15 cellular contexts compared by ENCODE assay signal in genomic region chr10:7354330-7355047, GRCh38. TPM values are rescaled to one million over a fixed set of nuclear protein-coding genes. Genes with fewer than 3 reads are reported as not detected.
DNase-seq lines count a peak whose midpoint lies in the region; ATAC-seq, FAIRE-seq and TF ChIP-seq lines count a peak whose summit lies in the region.
"Had no signal": no experiment of that assay in that cellular context is flagged by ENCODE, and none has a peak within 500 bp of the region (broad histone marks: within the 10 kb centered on the region; RNA-seq: fewer than 3 reads in every experiment).

No MANE protein-coding gene starts in this region.

- H3K36me3 ChIP-seq in left ventricle myocardium inferior: peaks cover 16% of the 10 kb centered on the region
- H3K36me3 ChIP-seq: right lobe of liver, tibial artery had no signal

- peaks cover 5% of the 10 kb centered on the region for H3K4me1 Mint-ChIP-seq in progenitor cell of endocrine pancreas (ENCODE audit: low read depth)

- FAIRE-seq in urothelium cell line (lab: Jason Lieb, UNC): no peak

- TF ChIP-seq CTCF in left ventricle myocardium inferior (IDR thresholded peaks at IDR 0.05; ENCODE audit: borderline replicate concordance) (no peak), fibroblast of the aortic adventitia (IDR thresholded peaks at IDR 0.05; ENCODE audit: insufficient read depth, low read length) (no peak), progenitor cell of endocrine pancreas (IDR thresholded peaks at IDR 0.05; ENCODE audit: unreplicated experiment) (no peak)

- peaks cover 9% of the 10 kb centered on the region for H3K36me3 Mint-ChIP-seq in progenitor cell of endocrine pancreas (ENCODE audit: insufficient read depth)

- H3K9me3 Mint-ChIP-seq in progenitor cell of endocrine pancreas (ENCODE audit: low read depth): peaks cover 7% of the 10 kb centered on the region

- H3K27me3 ChIP-seq in left ventricle myocardium inferior (ENCODE audit: low read depth): no peaks in the 10 kb centered on the region
- H3K27me3 ChIP-seq: right lobe of liver, tibial artery had no signal

- no peaks in the 10 kb centered on the region for H3K9me3 ChIP-seq in left ventricle myocardium inferior (replicated peaks)
- H3K9me3 ChIP-seq: right lobe of liver, tibial artery had no signal

- no peak overlapping the region for H3K4me3 Mint-ChIP-seq in progenitor cell of endocrine pancreas (ENCODE audit: low read depth)
- H3K4me3 Mint-ChIP-seq: activated CD8-positive, alpha-beta memory T cell treated with anti-CD3 and anti-CD28 coated beads, Interleukin-2, amount 10 ng/mL, durations not matched to agents 7 days and 5 days; CD4-positive, CD25-positive, alpha-beta regulatory T cell had no signal

- intact Hi-C loops in left ventricle myocardium superior (cut with micrococcal nuclease): no loop called here
- intact Hi-C loops in left ventricle myocardium inferior (cut with micrococcal nuclease): no loop called here

- H3K27ac ChIP-seq in left ventricle myocardium inferior (replicated peaks): no peak overlapping the region
- H3K27ac ChIP-seq: right lobe of liver, tibial artery had no signal

- H3K27me3 Mint-ChIP-seq in progenitor cell of endocrine pancreas: no peaks in the 10 kb centered on the region
- H3K27me3 Mint-ChIP-seq: activated CD8-positive, alpha-beta memory T cell treated with anti-CD3 and anti-CD28 coated beads, Interleukin-2, amount 10 ng/mL, durations not matched to agents 7 days and 5 days; CD4-positive, CD25-positive, alpha-beta regulatory T cell had no signal

- H3K4me3 ChIP-seq in left ventricle myocardium inferior (no peak overlapping the region), fibroblast of the aortic adventitia (ENCODE audit: low read depth, low read length) (no peak overlapping the region)
- H3K4me3 ChIP-seq: right lobe of liver, tibial artery had no signal

- DNase-seq in left ventricle myocardium superior (no peak), left ventricle myocardium inferior (no peak), fibroblast of the aortic adventitia (ENCODE audit: low read depth) (peak; percentile 1), urothelium cell line (ENCODE audit: low spot score) (peak; percentile 71), progenitor cell of endocrine pancreas (ENCODE audit: low spot score, unreplicated experiment) (no peak)
- DNase-seq: activated CD8-positive, alpha-beta memory T cell treated with anti-CD3 and anti-CD28 coated beads, Interleukin-2, amount 10 ng/mL, durations not matched to agents 7 days and 5 days; CD4-positive, CD25-positive, alpha-beta regulatory T cell; glutamatergic neuron; mesendoderm; NCI-H1105; right lobe of liver; tibial artery had no signal

- H3K27ac Mint-ChIP-seq in progenitor cell of endocrine pancreas: no peak overlapping the region
- H3K27ac Mint-ChIP-seq: activated CD8-positive, alpha-beta memory T cell treated with anti-CD3 and anti-CD28 coated beads, Interleukin-2, amount 10 ng/mL, durations not matched to agents 7 days and 5 days had no signal

- H3K4me1 ChIP-seq in left ventricle myocardium inferior: peaks cover 22% of the 10 kb centered on the region
- H3K4me1 ChIP-seq: right lobe of liver, tibial artery had no signal

- ATAC-seq in left ventricle myocardium superior (peak; percentile 25), SK-N-SH treated with all-trans-retinoic acid at 6 μM for 48 hours (no peak), GM21786 (IDR thresholded peaks at IDR 0.05; ENCODE audit: unreplicated experiment) (no peak), GM19324 (IDR thresholded peaks at IDR 0.05; ENCODE audit: low FRiP score, unreplicated experiment) (no peak)
- ATAC-seq: activated CD8-positive, alpha-beta memory T cell treated with anti-CD3 and anti-CD28 coated beads, Interleukin-2, amount 10 ng/mL, durations not matched to agents 7 days and 5 days; right lobe of liver had no signal

TF ChIP-seq in SK-N-SH treated with all-trans-retinoic acid at 6 μM for 48 hours, 23 proteins besides CTCF, POLR2A, EP300 and RAD21 (continues in another document):
- TF ChIP-seq GLIS3 (CRISPR knock-in tag; IDR thresholded peaks at IDR 0.05): peak; percentile 82; the same call in 1 of the 2 replicates
- TF ChIP-seq TSHZ2 (CRISPR knock-in tag; IDR thresholded peaks at IDR 0.05): peak; percentile 86
- TF ChIP-seq ARNTL (CRISPR knock-in tag; IDR thresholded peaks at IDR 0.05; ENCODE audit: borderline replicate concordance, low read depth): no peak
- TF ChIP-seq ZNF8 (CRISPR knock-in tag; IDR thresholded peaks at IDR 0.05): no peak
- TF ChIP-seq ISL1 (CRISPR knock-in tag; IDR thresholded peaks at IDR 0.05): peak; percentile 98
- no peak for TF ChIP-seq ZC3H10 (CRISPR knock-in tag; IDR thresholded peaks at IDR 0.05)
- TF ChIP-seq ZFP3 (CRISPR knock-in tag; IDR thresholded peaks at IDR 0.05): peak; percentile 61; the same call in 1 of the 2 replicates
- no peak for TF ChIP-seq RARB (CRISPR knock-in tag; IDR thresholded peaks at IDR 0.05)
- peak; percentile 70; the same call in 1 of the 2 replicates for TF ChIP-seq SNAI2 (CRISPR knock-in tag; IDR thresholded peaks at IDR 0.05)
- peak; percentile 76 for TF ChIP-seq CREB5 (CRISPR knock-in tag; IDR thresholded peaks at IDR 0.05; ENCODE audit: low read depth)
- peak; percentile 78 for TF ChIP-seq PATZ1 (CRISPR knock-in tag; IDR thresholded peaks at IDR 0.05; ENCODE audit: borderline replicate concordance)
- 0 out of 2 replicates have a peak, but pooled peaks have one; percentile 19 for TF ChIP-seq PPARA (CRISPR knock-in tag; IDR thresholded peaks at IDR 0.05; ENCODE audit: borderline replicate concordance)
- TF ChIP-seq ESRRG (CRISPR knock-in tag; IDR thresholded peaks at IDR 0.05): peak; percentile 75
- TF ChIP-seq BACH2 (CRISPR knock-in tag; IDR thresholded peaks at IDR 0.05; ENCODE audit: borderline replicate concordance): no peak
- TF ChIP-seq ZNF565 (CRISPR knock-in tag; conservative IDR thresholded peaks at IDR 0.05; ENCODE audit: low read depth): 0 out of 2 replicates have a peak, but pooled peaks have one; percentile 30
- TF ChIP-seq ZFP30 (CRISPR knock-in tag; IDR thresholded peaks at IDR 0.05): no peak
- no peak for TF ChIP-seq ZNF70 (CRISPR knock-in tag; IDR thresholded peaks at IDR 0.05)

RNA-seq across cellular contexts. Expression of gene SFMBT2, which starts 56.3 kb away (rescaled TPM):
- total RNA-seq in left ventricle myocardium superior: 11.0 TPM
- 11.0 TPM for total RNA-seq in left ventricle myocardium inferior
- total RNA-seq in fibroblast of the aortic adventitia (ENCODE audit: low replicate concordance): 0.25 and 2.0 TPM in 2 replicates
- total RNA-seq in progenitor cell of endocrine pancreas: 8.2 and 9.1 TPM in 2 replicates

Comparison
In these comparisons a context has a peak if more than half of its experiments do, and no peak if none do; other contexts are left out.
1. DNase-seq: peak in fibroblast of the aortic adventitia (single experiment) and urothelium cell line (single experiment); none in left ventricle myocardium superior (single experiment), left ventricle myocardium inferior (single experiment) and progenitor cell of endocrine pancreas (single experiment).